In the genomic region with DNA sequence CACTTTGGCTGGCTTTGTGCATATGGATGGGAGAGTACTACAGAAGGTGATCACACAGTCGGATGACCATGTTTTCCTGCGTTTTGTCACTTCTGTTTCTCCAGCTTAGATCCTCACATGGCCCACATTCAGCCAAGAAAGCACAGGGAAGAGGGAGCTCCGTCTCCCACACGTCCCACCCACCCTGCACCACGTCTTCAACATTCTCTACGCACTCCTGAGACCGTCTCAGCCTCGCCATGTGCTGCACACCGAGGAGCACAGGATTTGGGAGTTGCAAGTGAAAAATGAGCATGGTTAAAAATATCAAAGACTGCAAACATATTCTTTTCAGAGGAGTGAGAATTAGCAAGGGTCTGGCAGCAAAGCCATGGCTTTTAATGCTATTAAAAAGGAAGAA, we compare ENCODE assay signal across 28 cellular contexts.
"Had no signal": no experiment of that assay in that cellular context is flagged by ENCODE, and none has a peak within 500 bp of the region (broad histone marks: within the 10 kb centered on the region; RNA-seq: fewer than 3 reads in every experiment).

No MANE protein-coding gene starts in this region.

- H3K4me3 Mint-ChIP-seq: activated B cell treated with CpG ODN at 0.5 μM for 24 hours; activated CD8-positive, alpha-beta T cell treated with anti-CD3 and anti-CD28 coated beads for 36 hours; activated naive CD8-positive, alpha-beta T cell; activated T-cell treated with anti-CD3 and anti-CD28 coated beads, Interleukin-2, amount 50 U/mL, for 4 hours; activated T-helper 17 cell treated with anti-CD3 and anti-CD28 coated beads, Interleukin-2, amount 50 U/mL, for 72 hours; T-helper 17 cell; T-helper 2 cell treated with Interferon-gamma antibody and Interleukin-4, amounts not matched to agents 5 μg/mL and 100 μg/mL, for 36 hours had no signal

- H3K27me3 Mint-ChIP-seq: activated CD8-positive, alpha-beta T cell treated with anti-CD3 and anti-CD28 coated beads for 36 hours; activated naive CD8-positive, alpha-beta T cell; activated T-helper 17 cell treated with anti-CD3 and anti-CD28 coated beads, Interleukin-2, amount 50 U/mL, for 72 hours had no signal

- H3K27ac Mint-ChIP-seq: activated B cell treated with CpG ODN at 0.5 μM for 24 hours; activated CD8-positive, alpha-beta T cell treated with anti-CD3 and anti-CD28 coated beads for 36 hours; activated naive CD8-positive, alpha-beta T cell; activated T-helper 17 cell treated with anti-CD3 and anti-CD28 coated beads, Interleukin-2, amount 50 U/mL, for 72 hours; T-helper 17 cell; T-helper 2 cell treated with Interferon-gamma antibody and Interleukin-4, amounts not matched to agents 5 μg/mL and 100 μg/mL, for 36 hours had no signal

- H3K4me3 ChIP-seq: esophagus squamous epithelium, gastroesophageal sphincter had no signal

- ATAC-seq: activated CD4-positive, CD25-positive, alpha-beta regulatory T cell treated with anti-CD3 and anti-CD28 coated beads, Interleukin-2, amount 50 U/mL, for 24 hours; activated CD8-positive, alpha-beta T cell treated with anti-CD3 and anti-CD28 coated beads for 36 hours; activated T-cell treated with anti-CD3 and anti-CD28 coated beads, Interleukin-2, amount 50 U/mL, for 4 hours; activated T-helper 17 cell treated with anti-CD3 and anti-CD28 coated beads, Interleukin-2, amount 50 U/mL, for 72 hours; gastroesophageal sphincter; T-helper 17 cell had no signal

- H3K4me1 ChIP-seq: esophagus squamous epithelium, gastroesophageal sphincter had no signal

- H3K27ac ChIP-seq: brain microvascular endothelial cell, epithelial cell of prostate, esophagus squamous epithelium, gastroesophageal sphincter, WERI-Rb-1 had no signal

- H3K9me3 ChIP-seq: esophagus squamous epithelium, gastroesophageal sphincter had no signal

- H3K4me1 Mint-ChIP-seq: activated B cell treated with CpG ODN at 0.5 μM for 24 hours, T-helper 17 cell had no signal

- H3K27me3 ChIP-seq: brain microvascular endothelial cell, esophagus squamous epithelium, gastroesophageal sphincter had no signal

- H3K9me3 Mint-ChIP-seq: activated B cell treated with CpG ODN at 0.5 μM for 24 hours; T-helper 2 cell treated with Interferon-gamma antibody and Interleukin-4, amounts not matched to agents 5 μg/mL and 100 μg/mL, for 36 hours had no signal

- DNase-seq: activated B cell treated with CpG ODN at 0.5 μM for 24 hours; activated CD4-positive, alpha-beta T cell treated with anti-CD3 and anti-CD28 coated beads for 48 hours; activated CD4-positive, alpha-beta T cell treated with anti-CD3 and anti-CD28 coated beads, Interleukin-2, amount 50 U/mL, for 1 hour; activated CD4-positive, alpha-beta T cell treated with anti-CD3 and anti-CD28 coated beads, Interleukin-2, amount 50 U/mL, for 48 hours; activated CD8-positive, alpha-beta memory T cell treated with anti-CD3 and anti-CD28 coated beads for 24 hours; activated CD8-positive, alpha-beta T cell treated with anti-CD3 and anti-CD28 coated beads for 36 hours; activated effector memory CD4-positive, alpha-beta T cell treated with Interleukin-2 at 50 U/mL for 16 hours; activated gamma-delta T cell treated with Interleukin-2 at 50 U/mL for 16 hours; activated naive CD4-positive, alpha-beta T cell treated with anti-CD3 and anti-CD28 coated beads, Interleukin-2, amount 50 U/mL, for 16 hours; activated naive CD4-positive, alpha-beta T cell treated with Interleukin-2 at 50 U/mL for 16 hours; activated T-cell treated with anti-CD3 and anti-CD28 coated beads, Interleukin-2, amount 50 U/mL, for 4 hours; amniotic stem cell; brain microvascular endothelial cell; cortex of kidney; dermis blood vessel endothelial cell; effector CD8-positive, alpha-beta T cell; esophagus squamous epithelium; foreskin melanocyte; T-helper 1 cell; T-helper 17 cell; T1000; WERI-Rb-1 had no signal

- H3K36me3 ChIP-seq: brain microvascular endothelial cell, esophagus squamous epithelium, WERI-Rb-1 had no signal
